Comparison of ENCODE assay signal across 29 cellular contexts in the genomic region with DNA sequence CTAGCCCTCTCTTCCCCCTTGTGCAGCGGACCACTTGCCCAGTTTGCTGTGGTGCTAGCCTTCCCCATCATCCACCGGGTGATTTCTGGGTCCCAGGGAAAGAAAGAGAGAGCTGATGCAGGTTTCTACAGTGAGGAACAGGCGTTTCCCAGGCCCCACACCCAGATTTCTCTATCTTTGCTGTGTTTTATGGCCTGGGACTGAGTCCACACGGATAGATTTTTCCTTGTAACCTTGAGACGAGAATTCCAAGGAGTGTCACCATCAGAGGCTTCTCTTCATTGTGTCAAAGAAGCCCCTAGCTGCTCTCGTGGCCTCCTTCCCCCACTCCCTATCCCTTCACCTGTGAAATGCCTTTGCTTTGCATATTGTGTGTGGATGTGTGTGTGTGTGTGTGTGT.
"Had no signal": no experiment of that assay in that cellular context is flagged by ENCODE, and none has a peak within 500 bp of the region (broad histone marks: within the 10 kb centered on the region; RNA-seq: fewer than 3 reads in every experiment).

No MANE protein-coding gene starts in this region.

- H3K9me2 ChIP-seq: SK-N-SH had no signal

- H3K27ac ChIP-seq: body of pancreas, breast epithelium, SJSA1 had no signal

- H3K4me1 ChIP-seq: body of pancreas, breast epithelium, SJSA1 had no signal

- DNase-seq: activated CD4-positive, alpha-beta T cell treated with anti-CD3 and anti-CD28 coated beads, Interleukin-2, amount 50 U/mL, for 48 hours; activated CD8-positive, alpha-beta T cell treated with anti-CD3 and anti-CD28 coated beads, Interleukin-2, amount 10 ng/mL, durations not matched to agents 7 days and 5 days; activated gamma-delta T cell; activated naive CD4-positive, alpha-beta T cell treated with Interleukin-2 at 50 U/mL for 16 hours; activated naive CD8-positive, alpha-beta T cell treated with anti-CD3 and anti-CD28 coated beads, Interleukin-2, amount 10 ng/mL, durations not matched to agents 7 days and 5 days; activated T-cell treated with anti-CD3 and anti-CD28 coated beads, Interleukin-2, amount 50 U/mL, for 24 hours; amygdala; body of pancreas; caudate nucleus; NCI-H1105; NCI-H1436; NCI-H1694; NCI-H1930; NCI-H2081 treated with DMSO at 0.1 percent for 48 hours; NCI-H226; NCI-H446 treated with DMSO at 0.1 percent for 48 hours; NCI-H524; NCI-H69; SHP77 treated with DMSO at 0.1 percent for 48 hours; SK-N-SH had no signal

- ATAC-seq: activated CD8-positive, alpha-beta T cell treated with anti-CD3 and anti-CD28 coated beads, Interleukin-2, amount 10 ng/mL, durations not matched to agents 7 days and 5 days; body of pancreas; K562; Panc1 had no signal

- H3K4me1 Mint-ChIP-seq: activated CD4-positive, alpha-beta T cell treated with anti-CD3 and anti-CD28 coated beads, Interleukin-2, amount 10 ng/mL, durations not matched to agents 24 days and 14 days; activated naive CD4-positive, alpha-beta T cell treated with anti-CD3 and anti-CD28 coated beads, Interleukin-2, amount 50 U/mL, for 24 hours; activated naive CD8-positive, alpha-beta T cell treated with anti-CD3 and anti-CD28 coated beads, Interleukin-2, amount 10 ng/mL, durations not matched to agents 7 days and 5 days had no signal

- H3K9ac ChIP-seq: SK-N-SH had no signal

- H3K4me3 ChIP-seq: body of pancreas, breast epithelium, K562, SJSA1 had no signal

- H3K27ac Mint-ChIP-seq: activated CD4-positive, alpha-beta T cell treated with anti-CD3 and anti-CD28 coated beads, Interleukin-2, amount 10 ng/mL, durations not matched to agents 24 days and 14 days; activated CD8-positive, alpha-beta T cell treated with anti-CD3 and anti-CD28 coated beads, Interleukin-2, amount 10 ng/mL, durations not matched to agents 7 days and 5 days; activated naive CD4-positive, alpha-beta T cell treated with anti-CD3 and anti-CD28 coated beads, Interleukin-2, amount 50 U/mL, for 24 hours; activated naive CD8-positive, alpha-beta T cell treated with anti-CD3 and anti-CD28 coated beads, Interleukin-2, amount 10 ng/mL, durations not matched to agents 7 days and 5 days; activated T-cell treated with anti-CD3 and anti-CD28 coated beads, Interleukin-2, amount 50 U/mL, for 24 hours; activated T-helper 2 cell treated with anti-CD3 and anti-CD28 coated beads, Interferon-gamma antibody, Interleukin-2, Interleukin-4, amounts not matched to agents 10 μg/mL and 5 μg/mL and 100 μg/mL, durations not matched to agents 14 hours and 24 hours and 36 hours; T-helper 1 cell treated with Interleukin-12 subunit alpha and Interleukin-12 subunit beta and Interleukin-4 antibody, amounts not matched to agents 30 μg/mL and 1 μg/mL, for 36 hours; T-helper 2 cell treated with Interferon-gamma antibody and Interleukin-4, amounts not matched to agents 5 μg/mL and 100 μg/mL, for 36 hours had no signal

- H3K36me3 ChIP-seq: breast epithelium had no signal

- H3K27me3 Mint-ChIP-seq: activated CD4-positive, alpha-beta T cell treated with anti-CD3 and anti-CD28 coated beads, Interleukin-2, amount 10 ng/mL, durations not matched to agents 24 days and 14 days; activated naive CD4-positive, alpha-beta T cell treated with anti-CD3 and anti-CD28 coated beads, Interleukin-2, amount 50 U/mL, for 24 hours; activated naive CD8-positive, alpha-beta T cell treated with anti-CD3 and anti-CD28 coated beads, Interleukin-2, amount 10 ng/mL, durations not matched to agents 7 days and 5 days; activated T-cell treated with anti-CD3 and anti-CD28 coated beads, Interleukin-2, amount 50 U/mL, for 24 hours had no signal

- H3K9me3 Mint-ChIP-seq: activated CD4-positive, alpha-beta T cell treated with anti-CD3 and anti-CD28 coated beads, Interleukin-2, amount 10 ng/mL, durations not matched to agents 24 days and 14 days; activated naive CD4-positive, alpha-beta T cell treated with anti-CD3 and anti-CD28 coated beads, Interleukin-2, amount 50 U/mL, for 24 hours; activated naive CD8-positive, alpha-beta T cell treated with anti-CD3 and anti-CD28 coated beads, Interleukin-2, amount 10 ng/mL, durations not matched to agents 7 days and 5 days; activated T-cell treated with anti-CD3 and anti-CD28 coated beads, Interleukin-2, amount 50 U/mL, for 24 hours; activated T-helper 2 cell treated with anti-CD3 and anti-CD28 coated beads, Interferon-gamma antibody, Interleukin-2, Interleukin-4, amounts not matched to agents 10 μg/mL and 5 μg/mL and 100 μg/mL, durations not matched to agents 14 hours and 24 hours and 36 hours; T-helper 1 cell treated with Interleukin-12 subunit alpha and Interleukin-12 subunit beta and Interleukin-4 antibody, amounts not matched to agents 30 μg/mL and 1 μg/mL, for 36 hours; T-helper 2 cell treated with Interferon-gamma antibody and Interleukin-4, amounts not matched to agents 5 μg/mL and 100 μg/mL, for 36 hours had no signal

- H3K4me2 ChIP-seq: SK-N-SH had no signal

- H3K4me3 Mint-ChIP-seq: activated CD4-positive, alpha-beta T cell treated with anti-CD3 and anti-CD28 coated beads, Interleukin-2, amount 10 ng/mL, durations not matched to agents 24 days and 14 days; activated CD8-positive, alpha-beta T cell treated with anti-CD3 and anti-CD28 coated beads, Interleukin-2, amount 10 ng/mL, durations not matched to agents 7 days and 5 days; activated naive CD4-positive, alpha-beta T cell treated with anti-CD3 and anti-CD28 coated beads, Interleukin-2, amount 50 U/mL, for 24 hours; activated naive CD8-positive, alpha-beta T cell treated with anti-CD3 and anti-CD28 coated beads, Interleukin-2, amount 10 ng/mL, durations not matched to agents 7 days and 5 days; activated T-cell treated with anti-CD3 and anti-CD28 coated beads, Interleukin-2, amount 50 U/mL, for 24 hours; T-helper 1 cell treated with Interleukin-12 subunit alpha and Interleukin-12 subunit beta and Interleukin-4 antibody, amounts not matched to agents 30 μg/mL and 1 μg/mL, for 36 hours; T-helper 2 cell treated with Interferon-gamma antibody and Interleukin-4, amounts not matched to agents 5 μg/mL and 100 μg/mL, for 36 hours had no signal

- H3K9me3 ChIP-seq: body of pancreas, breast epithelium, SJSA1, SK-N-SH had no signal

- H3K27me3 ChIP-seq: body of pancreas, breast epithelium, SJSA1 had no signal
